Comparison of ENCODE assay signal across 20 cellular contexts in the genomic region with DNA sequence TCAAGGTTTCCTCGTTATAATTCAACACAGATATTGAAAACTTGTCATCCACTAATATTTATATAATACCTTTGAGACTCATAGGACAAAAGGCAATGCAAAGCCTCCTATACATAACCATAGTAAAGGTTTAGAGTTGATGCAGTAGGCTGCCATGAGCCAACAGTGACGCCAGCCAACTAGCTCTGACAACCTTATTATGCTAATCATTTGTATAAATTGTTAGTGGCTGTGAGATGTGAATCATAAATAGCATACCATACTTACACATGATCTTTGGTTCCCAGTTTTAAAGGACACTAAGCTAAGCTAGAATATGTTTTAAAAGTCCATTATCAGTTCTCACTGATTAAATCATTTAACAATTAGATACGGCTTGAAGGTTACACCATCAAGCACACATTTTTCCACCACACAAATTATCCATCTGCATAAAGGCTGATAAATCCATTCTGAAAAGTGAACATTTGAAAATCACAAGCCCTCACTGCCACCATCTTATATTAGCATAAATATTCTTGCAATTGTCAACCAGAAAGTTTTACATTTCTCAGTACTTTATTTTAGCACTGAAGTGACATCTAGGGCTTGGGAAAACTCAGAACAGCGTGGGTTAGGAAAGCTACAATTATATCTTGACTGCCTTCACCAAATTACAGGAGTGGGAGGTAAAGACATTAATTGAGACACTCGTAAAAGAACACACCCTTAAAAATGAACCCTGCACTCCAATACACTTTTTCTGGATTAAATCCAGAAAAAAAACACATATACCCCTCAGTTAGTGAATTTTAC. TPM values are rescaled to one million over a fixed set of nuclear protein-coding genes. Genes with fewer than 3 reads are reported as not detected.
DNase-seq lines count a peak whose midpoint lies in the region; ATAC-seq, FAIRE-seq and TF ChIP-seq lines count a peak whose summit lies in the region.
"Had no signal": no experiment of that assay in that cellular context is flagged by ENCODE, and none has a peak within 500 bp of the region (broad histone marks: within the 10 kb centered on the region; RNA-seq: fewer than 3 reads in every experiment).

No MANE protein-coding gene starts in this region.

- no peaks in the 10 kb centered on the region for H3K27me3 Mint-ChIP-seq in activated B cell treated with CpG ODN at 0.5 μM for 24 hours
- no peaks in the 10 kb centered on the region for H3K27me3 Mint-ChIP-seq in naive thymus-derived CD4-positive, alpha-beta T cell
- H3K27me3 Mint-ChIP-seq: brain, progenitor cell of endocrine pancreas had no signal

- no peak for ATAC-seq in activated B cell treated with CpG ODN at 0.5 μM for 24 hours (ENCODE audit: low read depth)
- ATAC-seq in naive thymus-derived CD4-positive, alpha-beta T cell = no peak

- H3K4me1 ChIP-seq in DOHH2 (ENCODE audit: control insufficient read depth, low read length) (peaks cover 63% of the 10 kb centered on the region), HEK293 (ENCODE audit: control insufficient read depth, insufficient read depth, low read length) (no peaks in the 10 kb centered on the region), neuronal stem cell (ENCODE audit: control insufficient read depth in 2 of 2, insufficient read depth in 1 of 2, low read depth in 1 of 2, low read length in 2 of 2) (peaks cover 0 to 2% of the 10 kb centered on the region in 2 donors)
- peaks cover 17 to 29% of the 10 kb centered on the region in 2 donors for H3K4me1 ChIP-seq in naive thymus-derived CD4-positive, alpha-beta T cell (ENCODE audit: control insufficient read depth in 2 of 2, insufficient read depth in 2 of 2, low read length in 2 of 2)
- H3K4me1 ChIP-seq: colonic mucosa had no signal

- H3F3A ChIP-seq in DOHH2 (ENCODE audit: control insufficient read depth, insufficient read depth) = peaks cover 3% of the 10 kb centered on the region

- POLR2A ChIA-PET in HEK293 (lab: Yijun Ruan, JAX) = interaction anchor here (4.6 kb wide), 1 partner anchor 115 kb away, joined by 62 read pairs; a partner anchor contains a TSS
- POLR2A ChIA-PET in activated B cell treated with CpG ODN at 0.5 μM for 24 hours (lab: Charles Lee) = interaction anchor here (1.0 to 5.1 kb wide), 6 partner anchors 49 to 766 kb away, joined by 3 to 295 read pairs (median 6); a partner anchor contains a TSS
- POLR2A ChIA-PET in naive thymus-derived CD4-positive, alpha-beta T cell (lab: Charles Lee) = interaction anchor here (0.9 to 5.4 kb wide), 14 partner anchors 9 to 140 kb away, joined by 3 to 185 read pairs (median 6); a partner anchor contains a TSS

- H2AFZ ChIP-seq in neuronal stem cell (ENCODE audit: low read length) = no peak overlapping the region
- H2AFZ ChIP-seq: hepatocyte had no signal

- H3K79me1 ChIP-seq in neuronal stem cell (ENCODE audit: low read depth, low read length) = peaks cover 3% of the 10 kb centered on the region

- DNase-seq in activated B cell treated with CpG ODN at 0.5 μM for 24 hours = no peak
- DNase-seq in naive thymus-derived CD4-positive, alpha-beta T cell = no peak
- no peak for DNase-seq in GM19239 (ENCODE audit: insufficient read length, low spot score)
- no peak for DNase-seq in NCI-H446 (lab: John Stamatoyannopoulos, UW)
- no peak for DNase-seq in neuronal stem cell (ENCODE audit: low spot score)
- no peak for DNase-seq in cardiac septum (ENCODE audit: low spot score)
- DNase-seq: activated CD4-positive, alpha-beta T cell treated with anti-CD3 and anti-CD28 coated beads, Interleukin-2, amount 50 U/mL, for 4 hours; colonic mucosa; endodermal cell; islet precursor cell; NCI-H1694; stimulated activated CD4-positive, alpha-beta T cell treated with anti-CD3 and anti-CD28 coated beads, Interleukin-4, amount 100 ng/mL, for 24 hours had no signal

- H3K23ac ChIP-seq in neuronal stem cell (ENCODE audit: low read depth, low read length, poor library complexity) = no peak overlapping the region

- peaks cover 83% of the 10 kb centered on the region for H3K79me2 ChIP-seq in DOHH2 (ENCODE audit: control insufficient read depth, low read length)

- no peak overlapping the region for H2BK120ac ChIP-seq in neuronal stem cell (ENCODE audit: low read depth, low read length)

- H3K14ac ChIP-seq in neuronal stem cell (ENCODE audit: low read length) = no peak overlapping the region

- H3K9me3 ChIP-seq in DOHH2 (ENCODE audit: control insufficient read depth, insufficient read depth, low read length) (no peaks in the 10 kb centered on the region), HEK293 (ENCODE audit: control insufficient read depth, insufficient read depth, low read depth, low read length) (no peaks in the 10 kb centered on the region), neuronal stem cell (replicated peaks in 1 of 2; ENCODE audit: control insufficient read depth in 2 of 2, insufficient read depth in 1 of 2, low read depth in 1 of 2, low read length in 2 of 2) (peaks cover 0 to 2% of the 10 kb centered on the region in 2 donors)
- H3K9me3 ChIP-seq in naive thymus-derived CD4-positive, alpha-beta T cell (ENCODE audit: control insufficient read depth in 2 of 3, low read length in 3 of 3) = no peaks in the 10 kb centered on the region
- H3K9me3 ChIP-seq: colonic mucosa had no signal

- H2AK5ac ChIP-seq in neuronal stem cell (ENCODE audit: low read depth, low read length) = no peak overlapping the region

- H3K36me3 Mint-ChIP-seq in activated B cell treated with CpG ODN at 0.5 μM for 24 hours (ENCODE audit: low read depth) = peaks cover under 1% of the 10 kb centered on the region
- H3K36me3 Mint-ChIP-seq in naive thymus-derived CD4-positive, alpha-beta T cell = peaks cover 0 to 8% (median under 1%) of the 10 kb centered on the region in 5 donors
- H3K36me3 Mint-ChIP-seq: activated naive CD4-positive, alpha-beta T cell treated with anti-CD3 and anti-CD28 coated beads, Interleukin-2, amount 50 U/mL, for 72 hours had no signal

- no peak overlapping the region for H2BK5ac ChIP-seq in neuronal stem cell (ENCODE audit: low read length)

- no peak overlapping the region for H4K91ac ChIP-seq in neuronal stem cell (ENCODE audit: low read depth, low read length, poor library complexity)

- H3K36me3 ChIP-seq in DOHH2 (ENCODE audit: control insufficient read depth, low read length) (peaks cover 2% of the 10 kb centered on the region; the same call in 1 of the 2 replicates), HEK293 (ENCODE audit: control insufficient read depth in 2 of 2, insufficient read depth in 1 of 2, low read length in 2 of 2) (no peaks in the 10 kb centered on the region), neuronal stem cell (replicated peaks in 1 of 2; ENCODE audit: control insufficient read depth in 2 of 2, insufficient read depth in 2 of 2, low read length in 2 of 2) (no peaks in the 10 kb centered on the region)
- no peaks in the 10 kb centered on the region for H3K36me3 ChIP-seq in naive thymus-derived CD4-positive, alpha-beta T cell (ENCODE audit: control insufficient read depth in 2 of 3, insufficient read depth in 3 of 3, low read length in 3 of 3)
- H3K36me3 ChIP-seq: colonic mucosa had no signal

- H3K27me3 ChIP-seq in DOHH2 (ENCODE audit: control insufficient read depth, low read length) = no peaks in the 10 kb centered on the region
- no peaks in the 10 kb centered on the region for H3K27me3 ChIP-seq in naive thymus-derived CD4-positive, alpha-beta T cell (ENCODE audit: control insufficient read depth in 2 of 2, insufficient read depth in 2 of 2, low read length in 2 of 2)
- H3K27me3 ChIP-seq in neuronal stem cell (ENCODE audit: control insufficient read depth in 3 of 3, insufficient read depth in 3 of 3, low read depth in 1 of 3, low read length in 3 of 3) = peaks cover 0 to 2% (median 0%) of the 10 kb centered on the region in 3 experiments
- H3K27me3 ChIP-seq: BLaER1 treated with 17β-estradiol and CSF1 and Interleukin-3, amounts not matched to agents 10 nM and 100 nM; colonic mucosa; hepatocyte had no signal

- no peak overlapping the region for H3K9ac ChIP-seq in neuronal stem cell (ENCODE audit: low read depth, low read length, poor library complexity)
- H3K9ac ChIP-seq: BLaER1 treated with 17β-estradiol and CSF1 and Interleukin-3, amounts not matched to agents 10 nM and 100 nM had no signal

- H3K4me2 ChIP-seq in DOHH2 (ENCODE audit: low read length) = peak overlapping the region; percentile 42
- H3K4me2 ChIP-seq in neuronal stem cell (ENCODE audit: insufficient read depth, low read length, poor library complexity, severe bottlenecking) = no peak overlapping the region
- H3K4me2 ChIP-seq: BLaER1 treated with 17β-estradiol and CSF1 and Interleukin-3, amounts not matched to agents 10 nM and 100 nM; hepatocyte had no signal

- H3K4me3 ChIP-seq in DOHH2 (ENCODE audit: low read length) (0 out of 2 replicates have a peak overlapping the region, but pooled peaks have one; percentile 2), HEK293 (ENCODE audit: low read depth, low read length) (no peak overlapping the region), neuronal stem cell (ENCODE audit: low read length in 2 of 2) (no peak overlapping the region)
- H3K4me3 ChIP-seq in naive thymus-derived CD4-positive, alpha-beta T cell (ENCODE audit: low read length) = no peak overlapping the region
- H3K4me3 ChIP-seq: BLaER1 treated with 17β-estradiol and CSF1 and Interleukin-3, amounts not matched to agents 10 nM and 100 nM; colonic mucosa; hepatocyte; skin epidermis had no signal

- H3K27ac Mint-ChIP-seq in activated B cell treated with CpG ODN at 0.5 μM for 24 hours = peak overlapping the region; percentile 15
- peak overlapping the region in 8 of 9 donors; percentile 49 to 86 (median 78) for H3K27ac Mint-ChIP-seq in naive thymus-derived CD4-positive, alpha-beta T cell
- H3K27ac Mint-ChIP-seq: endodermal cell, progenitor cell of endocrine pancreas had no signal

- H3K27ac ChIP-seq in DOHH2 (ENCODE audit: low read depth, low read length) (no peak overlapping the region), HEK293 (ENCODE audit: extremely low read depth, low read depth, low read length) (no peak overlapping the region), neuronal stem cell (replicated peaks; ENCODE audit: low read length) (no peak overlapping the region)
- peak overlapping the region; percentile 32 for H3K27ac ChIP-seq in naive thymus-derived CD4-positive, alpha-beta T cell (ENCODE audit: low read depth, low read length)
- H3K27ac ChIP-seq: BLaER1 treated with 17β-estradiol and CSF1 and Interleukin-3, amounts not matched to agents 10 nM and 100 nM; colonic mucosa; hepatocyte; skin epidermis had no signal

- no peaks in the 10 kb centered on the region for H3K9me3 Mint-ChIP-seq in activated B cell treated with CpG ODN at 0.5 μM for 24 hours
- H3K9me3 Mint-ChIP-seq in naive thymus-derived CD4-positive, alpha-beta T cell = peaks cover 0 to 3% (median 0%) of the 10 kb centered on the region in 11 donors
- H3K9me3 Mint-ChIP-seq: activated naive CD4-positive, alpha-beta T cell treated with anti-CD3 and anti-CD28 coated beads, Interleukin-2, amount 50 U/mL, for 72 hours had no signal

- CTCF ChIA-PET in HEK293 (lab: Yijun Ruan, JAX) = interaction anchor here (0.6 to 6.8 kb wide), 24 partner anchors 14 to 1758 kb away, joined by 3 to 143 read pairs (median 5); a partner anchor contains a TSS
- CTCF ChIA-PET in activated B cell treated with CpG ODN at 0.5 μM for 24 hours (lab: Charles Lee) = interaction anchor here (0.8 to 6.8 kb wide), 16 partner anchors 11 to 243 kb away, joined by 3 to 648 read pairs (median 10); a partner anchor contains a TSS
- CTCF ChIA-PET in naive thymus-derived CD4-positive, alpha-beta T cell (lab: Charles Lee) = interaction anchor here (0.5 to 6.7 kb wide), 29 partner anchors 11 to 768 kb away, joined by 3 to 440 read pairs (median 7); a partner anchor contains a TSS

- no peak overlapping the region for H4K8ac ChIP-seq in neuronal stem cell (ENCODE audit: low read depth, low read length)

- no peak overlapping the region for H2BK12ac ChIP-seq in neuronal stem cell (ENCODE audit: low read length)

- H3K4me1 Mint-ChIP-seq in activated B cell treated with CpG ODN at 0.5 μM for 24 hours = peaks cover 30% of the 10 kb centered on the region
- H3K4me1 Mint-ChIP-seq in naive thymus-derived CD4-positive, alpha-beta T cell = peaks cover 16 to 44% (median 35%) of the 10 kb centered on the region in 7 donors

- no peak overlapping the region for H3K18ac ChIP-seq in neuronal stem cell (ENCODE audit: low read length)

- no peaks in the 10 kb centered on the region for H3K9me2 ChIP-seq in DOHH2 (replicated peaks; ENCODE audit: control insufficient read depth, low read length)

- intact Hi-C loops in activated B cell treated with CpG ODN at 0.5 μM for 24 hours (cut with micrococcal nuclease) (no loop called here), cardiac septum (cut with DNase I) (no loop called here)
- intact Hi-C loops in naive thymus-derived CD4-positive, alpha-beta T cell (cut with micrococcal nuclease) = loop anchor here in 1 of 2 donors (1.0 to 2.0 kb wide), 2 partner anchors 20 to 50 kb away; no protein-coding TSS in a partner anchor

- no peak for FAIRE-seq in GM19239 (lab: Jason Lieb, UNC)

- TF ChIP-seq CTCF in DOHH2 (IDR thresholded peaks at IDR 0.05; ENCODE audit: low read depth, low read length, poor library complexity, severe bottlenecking) (no peak), HEK293 (tag by site-specific recombination; IDR thresholded peaks at IDR 0.05) (no peak), activated B cell treated with CpG ODN at 0.5 μM for 24 hours (IDR thresholded peaks at IDR 0.05) (no peak)

- WGBS in neuronal stem cell (ENCODE audit: extremely low coverage in 2 of 2, insufficient read length in 2 of 2, insufficient replicate concordance in 1 of 2), 2 donors = no CpG with 5 or more reads among the region's 5 CpGs

- no peaks in the 10 kb centered on the region for H4K20me1 ChIP-seq in DOHH2 (ENCODE audit: control insufficient read depth, insufficient read depth, low read depth, low read length)

- H3K4ac ChIP-seq in neuronal stem cell (ENCODE audit: low read length) = no peak overlapping the region

- no peak overlapping the region for H2BK15ac ChIP-seq in neuronal stem cell (ENCODE audit: low read length)

- no peak overlapping the region for H3K4me3 Mint-ChIP-seq in activated B cell treated with CpG ODN at 0.5 μM for 24 hours
- H3K4me3 Mint-ChIP-seq in naive thymus-derived CD4-positive, alpha-beta T cell = peak overlapping the region in 9 of 10 donors; percentile 5 to 75 (median 64)
- H3K4me3 Mint-ChIP-seq: endodermal cell had no signal

RNA-seq across cellular contexts. Expression of a gene that starts 30.7 kb away (rescaled TPM):
- total RNA-seq in activated B cell treated with CpG ODN at 0.5 μM for 24 hours (49.2 and 56.9 TPM in 2 replicates), cardiac septum (62.4 TPM)
- total RNA-seq in naive thymus-derived CD4-positive, alpha-beta T cell = 10 to 100 TPM; 51.3 to 73.3 (median 64.6) TPM
- polyA plus RNA-seq in naive thymus-derived CD4-positive, alpha-beta T cell = 10 to 100 TPM; 67.1 to 86.6 TPM
- 218 TPM for polyA plus RNA-seq in neuronal stem cell (2013, experiment 1 of 2)
- polyA plus RNA-seq in neuronal stem cell (2013, experiment 2 of 2) = 216 TPM

RNA-seq across cellular contexts. Expression of a gene that starts 59.8 kb away (rescaled TPM):
- total RNA-seq in activated B cell treated with CpG ODN at 0.5 μM for 24 hours = 8.5 and 10.2 TPM in 2 replicates
- 10 to 100 TPM; 11.2 to 41.2 (median 16.1) TPM for total RNA-seq in naive thymus-derived CD4-positive, alpha-beta T cell
- 10 to 100 TPM; 28.2 to 38.7 TPM for polyA plus RNA-seq in naive thymus-derived CD4-positive, alpha-beta T cell
- polyA plus RNA-seq in neuronal stem cell (2013, experiment 1 of 2) = 33.7 TPM
- 34.5 TPM for polyA plus RNA-seq in neuronal stem cell (2013, experiment 2 of 2)
- total RNA-seq in cardiac septum = 48.6 TPM
